In the genomic region with DNA sequence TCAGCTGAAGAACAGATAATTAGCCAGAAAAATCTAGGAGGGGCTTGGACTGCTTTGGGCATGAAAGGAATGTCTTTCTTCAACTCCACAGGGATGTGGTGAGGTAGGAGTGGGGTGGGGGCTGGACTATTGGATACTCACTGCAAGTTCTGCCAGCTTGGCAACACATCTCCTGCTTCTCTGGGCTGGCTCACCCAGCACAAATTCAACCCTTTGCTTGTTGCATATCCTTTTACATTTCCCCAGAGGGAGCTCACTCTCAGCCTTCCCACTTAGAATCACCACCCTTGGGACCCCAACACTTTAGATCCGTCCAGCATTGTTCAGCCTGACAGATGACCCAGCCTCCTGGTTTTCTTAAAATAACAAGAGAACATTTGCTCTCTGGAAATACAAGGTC, we compare ENCODE assay signal across 25 cellular contexts.
A peak's percentile ranks its signal among the peaks of the same experiment; 100 is the strongest.
DNase-seq lines count a peak whose midpoint lies in the region; ATAC-seq, FAIRE-seq and TF ChIP-seq lines count a peak whose summit lies in the region.
"Had no signal": no experiment of that assay in that cellular context is flagged by ENCODE, and none has a peak within 500 bp of the region (broad histone marks: within the 10 kb centered on the region; RNA-seq: fewer than 3 reads in every experiment).

No MANE protein-coding gene starts in this region.

- intact Hi-C loops in activated T-helper 2 cell treated with anti-CD3 and anti-CD28 coated beads, Interferon-gamma antibody, Interleukin-2, Interleukin-4, amounts not matched to agents 10 μg/mL and 5 μg/mL and 100 μg/mL, durations not matched to agents 14 hours and 24 hours and 36 hours (cut with micrococcal nuclease): no loop called here

- H3K4me2 ChIP-seq in astrocyte (ENCODE audit: low read length): no peak overlapping the region
- H3K4me2 ChIP-seq: A549, SK-N-SH had no signal

- H3K4me3 Mint-ChIP-seq in astrocyte (ENCODE audit: unreplicated experiment): no peak overlapping the region
- H3K4me3 Mint-ChIP-seq in glutamatergic neuron (ENCODE audit: unreplicated experiment): peak overlapping the region; percentile 16
- no peak overlapping the region for H3K4me3 Mint-ChIP-seq in nephron progenitor cell
- no peak overlapping the region for H3K4me3 Mint-ChIP-seq in activated T-helper 2 cell treated with anti-CD3 and anti-CD28 coated beads, Interferon-gamma antibody, Interleukin-2, Interleukin-4, amounts not matched to agents 10 μg/mL and 5 μg/mL and 100 μg/mL, durations not matched to agents 14 hours and 24 hours and 36 hours (ENCODE audit: low read depth)
- H3K4me3 Mint-ChIP-seq: activated CD8-positive, alpha-beta T cell treated with anti-CD3 and anti-CD28 coated beads, Interleukin-2, amount 10 ng/mL, durations not matched to agents 7 days and 5 days; activated T-cell treated with anti-CD3 and anti-CD28 coated beads, Interleukin-2, amount 50 U/mL, for 24 hours; brain; dendritic cell treated with granulocyte-macrophage colony-stimulating factor and Interleukin-4, amounts not matched to agents 40 ng/mL and 50 ng/mL, for 4 days; T-helper 2 cell treated with Interferon-gamma antibody and Interleukin-4, amounts not matched to agents 5 μg/mL and 100 μg/mL, for 36 hours had no signal

- H3K4me1 ChIP-seq in astrocyte (ENCODE audit: insufficient read depth, low read length): peaks cover 6% of the 10 kb centered on the region
- H3K4me1 ChIP-seq: A549, foreskin keratinocyte, prostate gland had no signal

- no peak overlapping the region for H3K27ac ChIP-seq in astrocyte (ENCODE audit: low read depth, low read length)
- H3K27ac ChIP-seq: A549, foreskin keratinocyte, prostate gland had no signal

- no peaks in the 10 kb centered on the region for H3K27me3 Mint-ChIP-seq in astrocyte (ENCODE audit: low read depth, unreplicated experiment)
- peaks cover 4% of the 10 kb centered on the region for H3K27me3 Mint-ChIP-seq in glutamatergic neuron (ENCODE audit: unreplicated experiment)
- peaks cover 8% of the 10 kb centered on the region for H3K27me3 Mint-ChIP-seq in nephron progenitor cell (ENCODE audit: low read depth, poor library complexity)
- peaks cover 9% of the 10 kb centered on the region for H3K27me3 Mint-ChIP-seq in activated T-helper 2 cell treated with anti-CD3 and anti-CD28 coated beads, Interferon-gamma antibody, Interleukin-2, Interleukin-4, amounts not matched to agents 10 μg/mL and 5 μg/mL and 100 μg/mL, durations not matched to agents 14 hours and 24 hours and 36 hours (ENCODE audit: low read depth)
- H3K27me3 Mint-ChIP-seq: dendritic cell treated with granulocyte-macrophage colony-stimulating factor and Interleukin-4, amounts not matched to agents 40 ng/mL and 50 ng/mL, for 4 days had no signal

- no peak for FAIRE-seq in astrocyte (lab: Jason Lieb, UNC)
- FAIRE-seq: A549 had no signal

- no peaks in the 10 kb centered on the region for H3K9me3 ChIP-seq in astrocyte (ENCODE audit: insufficient read depth, low read depth, low read length)
- H3K9me3 ChIP-seq: A549, prostate gland, SK-N-SH had no signal

- no peak overlapping the region for H3K9ac ChIP-seq in astrocyte (ENCODE audit: low read length)
- H3K9ac ChIP-seq: SK-N-SH had no signal

- H2AFZ ChIP-seq in astrocyte (ENCODE audit: low read depth, low read length): no peak overlapping the region

- H3K27ac Mint-ChIP-seq in astrocyte (ENCODE audit: unreplicated experiment): peak overlapping the region; percentile 53
- peak overlapping the region; percentile 69 for H3K27ac Mint-ChIP-seq in glutamatergic neuron (ENCODE audit: unreplicated experiment)
- H3K27ac Mint-ChIP-seq in nephron progenitor cell: peak overlapping the region; percentile 72
- H3K27ac Mint-ChIP-seq in activated T-helper 2 cell treated with anti-CD3 and anti-CD28 coated beads, Interferon-gamma antibody, Interleukin-2, Interleukin-4, amounts not matched to agents 10 μg/mL and 5 μg/mL and 100 μg/mL, durations not matched to agents 14 hours and 24 hours and 36 hours: no peak overlapping the region
- H3K27ac Mint-ChIP-seq: activated CD8-positive, alpha-beta T cell treated with anti-CD3 and anti-CD28 coated beads, Interleukin-2, amount 10 ng/mL, durations not matched to agents 7 days and 5 days; activated T-cell treated with anti-CD3 and anti-CD28 coated beads, Interleukin-2, amount 50 U/mL, for 24 hours; dendritic cell treated with granulocyte-macrophage colony-stimulating factor and Interleukin-4, amounts not matched to agents 40 ng/mL and 50 ng/mL, for 4 days; T-helper 2 cell treated with Interferon-gamma antibody and Interleukin-4, amounts not matched to agents 5 μg/mL and 100 μg/mL, for 36 hours had no signal

- peak; percentile 2 for DNase-seq in AG10803 (ENCODE audit: low read depth)
- peak; percentile 49 for DNase-seq in astrocyte (ENCODE audit: low read depth)
- DNase-seq in glutamatergic neuron: no peak
- DNase-seq in nephron progenitor cell: no peak
- DNase-seq in activated T-helper 2 cell treated with anti-CD3 and anti-CD28 coated beads, Interferon-gamma antibody, Interleukin-2, Interleukin-4, amounts not matched to agents 10 μg/mL and 5 μg/mL and 100 μg/mL, durations not matched to agents 14 hours and 24 hours and 36 hours (ENCODE audit: low spot score): no peak
- no peak for DNase-seq in T1000 (lab: John Stamatoyannopoulos, UW)
- DNase-seq: activated CD8-positive, alpha-beta T cell treated with anti-CD3 and anti-CD28 coated beads, Interleukin-2, amount 10 ng/mL, durations not matched to agents 7 days and 5 days; activated naive CD4-positive, alpha-beta T cell treated with anti-CD3 and anti-CD28 coated beads, Interleukin-2, amount 50 U/mL, for 16 hours; activated T-cell treated with anti-CD3 and anti-CD28 coated beads, Interleukin-2, amount 50 U/mL, for 24 hours; COR-L47; foreskin keratinocyte; kidney glomerular epithelial cell; NCI-H1105; NCI-H2081 treated with DMSO at 0.1 percent for 48 hours; NCI-H510A treated with DMSO at 0.1 percent for 48 hours; SK-N-SH had no signal

- H4K20me1 ChIP-seq in astrocyte (ENCODE audit: insufficient read depth, low read length): no peaks in the 10 kb centered on the region

- TF ChIP-seq CTCF in AG10803 (conservative IDR thresholded peaks at IDR 0.05; ENCODE audit: low read length) (no peak), astrocyte (IDR thresholded peaks at IDR 0.05; ENCODE audit: insufficient read depth, low read depth, low read length) (no peak), glutamatergic neuron (IDR thresholded peaks at IDR 0.05; ENCODE audit: partially characterized antibody, unreplicated experiment) (no peak), nephron progenitor cell (IDR thresholded peaks at IDR 0.05) (no peak)

- H3K36me3 Mint-ChIP-seq in astrocyte (ENCODE audit: low read depth, unreplicated experiment): no peaks in the 10 kb centered on the region
- no peaks in the 10 kb centered on the region for H3K36me3 Mint-ChIP-seq in glutamatergic neuron (ENCODE audit: unreplicated experiment)
- peaks cover 4% of the 10 kb centered on the region for H3K36me3 Mint-ChIP-seq in nephron progenitor cell (ENCODE audit: low read depth)
- H3K36me3 Mint-ChIP-seq in activated T-helper 2 cell treated with anti-CD3 and anti-CD28 coated beads, Interferon-gamma antibody, Interleukin-2, Interleukin-4, amounts not matched to agents 10 μg/mL and 5 μg/mL and 100 μg/mL, durations not matched to agents 14 hours and 24 hours and 36 hours (ENCODE audit: low read depth): no peaks in the 10 kb centered on the region
- H3K36me3 Mint-ChIP-seq: brain had no signal

- no peaks in the 10 kb centered on the region for H3K79me2 ChIP-seq in astrocyte (ENCODE audit: insufficient read depth, low read length)

- H3K36me3 ChIP-seq in astrocyte (ENCODE audit: insufficient read depth, low read length): no peaks in the 10 kb centered on the region
- H3K36me3 ChIP-seq: prostate gland had no signal

- H3K9me3 Mint-ChIP-seq in astrocyte (ENCODE audit: unreplicated experiment) (no peaks in the 10 kb centered on the region), glutamatergic neuron (ENCODE audit: unreplicated experiment) (no peaks in the 10 kb centered on the region), nephron progenitor cell (peaks cover 12% of the 10 kb centered on the region)
- no peaks in the 10 kb centered on the region for H3K9me3 Mint-ChIP-seq in activated T-helper 2 cell treated with anti-CD3 and anti-CD28 coated beads, Interferon-gamma antibody, Interleukin-2, Interleukin-4, amounts not matched to agents 10 μg/mL and 5 μg/mL and 100 μg/mL, durations not matched to agents 14 hours and 24 hours and 36 hours
- H3K9me3 Mint-ChIP-seq: activated T-cell treated with anti-CD3 and anti-CD28 coated beads, Interleukin-2, amount 50 U/mL, for 24 hours; dendritic cell treated with granulocyte-macrophage colony-stimulating factor and Interleukin-4, amounts not matched to agents 40 ng/mL and 50 ng/mL, for 4 days; T-helper 2 cell treated with Interferon-gamma antibody and Interleukin-4, amounts not matched to agents 5 μg/mL and 100 μg/mL, for 36 hours had no signal

- H3K4me1 Mint-ChIP-seq in astrocyte (ENCODE audit: low read depth, unreplicated experiment) (peaks cover 10% of the 10 kb centered on the region), glutamatergic neuron (ENCODE audit: low read depth, unreplicated experiment) (peaks cover 11% of the 10 kb centered on the region), nephron progenitor cell (peaks cover 32% of the 10 kb centered on the region)
- H3K4me1 Mint-ChIP-seq in activated T-helper 2 cell treated with anti-CD3 and anti-CD28 coated beads, Interferon-gamma antibody, Interleukin-2, Interleukin-4, amounts not matched to agents 10 μg/mL and 5 μg/mL and 100 μg/mL, durations not matched to agents 14 hours and 24 hours and 36 hours (ENCODE audit: low read depth): no peaks in the 10 kb centered on the region
- H3K4me1 Mint-ChIP-seq: brain had no signal

- H3K27me3 ChIP-seq in astrocyte (ENCODE audit: insufficient read depth, low read length): no peaks in the 10 kb centered on the region
- H3K27me3 ChIP-seq: foreskin keratinocyte had no signal

- no peak for ATAC-seq in GM19467 (IDR thresholded peaks at IDR 0.05; ENCODE audit: unreplicated experiment)
- ATAC-seq in GM21786 (IDR thresholded peaks at IDR 0.05; ENCODE audit: unreplicated experiment): no peak
- ATAC-seq: A549; activated CD4-positive, CD25-positive, alpha-beta regulatory T cell treated with anti-CD3 and anti-CD28 coated beads, Interleukin-2, amount 50 U/mL, for 24 hours; activated CD8-positive, alpha-beta T cell treated with anti-CD3 and anti-CD28 coated beads, Interleukin-2, amount 10 ng/mL, durations not matched to agents 7 days and 5 days; foreskin keratinocyte; HCT116 had no signal

- no peak overlapping the region for H3K4me3 ChIP-seq in AG10803 (ENCODE audit: low read length)
- no peak overlapping the region for H3K4me3 ChIP-seq in astrocyte (ENCODE audit: insufficient read depth, low read depth, low read length)
- H3K4me3 ChIP-seq: A549, prostate gland had no signal

Comparison
In these comparisons a context has a peak if more than half of its experiments do, and no peak if none do; other contexts are left out.
1. DNase-seq: peak in AG10803 (single experiment) and astrocyte (single experiment); none in glutamatergic neuron (single experiment), nephron progenitor cell (single experiment), activated T-helper 2 cell treated with anti-CD3 and anti-CD28 coated beads, Interferon-gamma antibody, Interleukin-2, Interleukin-4, amounts not matched to agents 10 μg/mL and 5 μg/mL and 100 μg/mL, durations not matched to agents 14 hours and 24 hours and 36 hours (single experiment) and T1000 (single experiment).